Comparison of ENCODE assay signal across 1 cellular context in genomic region chr12:101078144-101078543, GRCh38.
TF ChIP-seq lines count a peak whose summit lies in the region.

No MANE protein-coding gene starts in this region.

TF ChIP-seq in GM23338, 12 proteins besides CTCF, POLR2A, EP300 and RAD21 (continued from another document):
- TF ChIP-seq REST (IDR thresholded peaks at IDR 0.05; ENCODE audit: unreplicated experiment) = no peak
- no peak for TF ChIP-seq CREB1 (CRISPR knock-in tag; IDR thresholded peaks at IDR 0.05; ENCODE audit: low read depth)
- no peak for TF ChIP-seq ZNF114 (CRISPR knock-in tag; IDR thresholded peaks at IDR 0.05)
- TF ChIP-seq EZH2 (IDR thresholded peaks at IDR 0.05; ENCODE audit: low read depth, unreplicated experiment) = no peak
- no peak for TF ChIP-seq POLR2AphosphoS5 (IDR thresholded peaks at IDR 0.05; ENCODE audit: low read depth)
